ENCODE assay signal across 9 cellular contexts in the genomic region with DNA sequence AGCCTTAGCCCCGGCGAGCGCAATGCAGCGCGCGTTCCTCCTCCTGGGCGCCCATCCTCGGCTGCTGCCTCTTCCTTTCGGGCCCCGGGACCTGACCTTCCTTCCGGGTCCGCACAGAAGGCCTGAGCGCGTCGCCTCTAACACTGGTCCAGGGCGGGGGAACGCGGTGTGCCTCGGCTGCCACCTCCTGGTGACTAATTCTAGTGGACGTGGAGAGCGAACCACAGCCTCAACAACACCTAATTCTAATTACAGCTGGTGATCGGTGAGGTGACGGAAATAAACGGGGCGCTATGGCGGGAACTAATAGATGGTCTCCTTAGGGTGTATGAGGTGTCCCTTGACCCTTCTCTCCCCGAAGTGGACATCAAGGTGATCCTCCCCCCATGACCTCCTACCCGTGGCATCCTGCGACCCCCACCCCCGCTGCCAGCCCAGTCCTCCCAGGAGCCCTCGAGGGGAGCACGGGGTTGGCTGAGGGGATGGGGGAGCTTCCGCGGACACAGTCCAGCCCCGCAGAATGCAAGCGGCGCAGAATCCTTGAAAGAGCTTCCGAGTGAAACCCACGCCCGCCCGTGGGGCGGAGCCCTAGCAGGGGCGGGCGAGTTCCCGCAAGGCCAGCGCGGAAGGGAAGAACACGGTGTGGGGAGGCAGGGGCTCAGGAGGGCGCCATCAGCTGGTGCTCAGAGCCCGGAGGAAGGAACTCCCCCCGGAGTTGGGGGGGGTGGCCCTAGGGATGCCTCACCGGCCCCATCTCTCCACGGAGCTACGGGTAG. TPM values are rescaled to one million over a fixed set of nuclear protein-coding genes. Genes with fewer than 3 reads are reported as not detected.
A peak's percentile ranks its signal among the peaks of the same experiment; 100 is the strongest.
DNase-seq lines count a peak whose midpoint lies in the region; ATAC-seq and TF ChIP-seq lines count a peak whose summit lies in the region.
"Had no signal": no experiment of that assay in that cellular context is flagged by ENCODE, and none has a peak within 500 bp of the region (broad histone marks: within the 10 kb centered on the region; RNA-seq: fewer than 3 reads in every experiment).

No MANE protein-coding gene starts in this region.

- intact Hi-C loops in gastrocnemius medialis (cut with DNase I; ENCODE audit: low total_unique reads), result loop anchor here (1.0 kb wide), 1 partner anchor 418 kb away; no protein-coding TSS in a partner anchor

- H3K27me3 ChIP-seq in iPS-18a (ENCODE audit: control insufficient read depth, insufficient read depth, low read length), result peaks cover 34% of the 10 kb centered on the region
- H3K27me3 ChIP-seq in gastrocnemius medialis, result no peaks in the 10 kb centered on the region

- H3K4me1 Mint-ChIP-seq in T-helper 2 cell treated with Interferon-gamma antibody and Interleukin-4, amounts not matched to agents 5 μg/mL and 100 μg/mL, for 36 hours (ENCODE audit: low read depth), result no peaks in the 10 kb centered on the region

- H3K4me1 ChIP-seq in iPS-18a (ENCODE audit: control insufficient read depth, low read depth, low read length), result no peaks in the 10 kb centered on the region
- peaks cover 0 to 3% of the 10 kb centered on the region in 2 donors for H3K4me1 ChIP-seq in gastrocnemius medialis

- no peak overlapping the region for H3K27ac Mint-ChIP-seq in T-helper 2 cell treated with Interferon-gamma antibody and Interleukin-4, amounts not matched to agents 5 μg/mL and 100 μg/mL, for 36 hours

- H3K4me3 Mint-ChIP-seq in T-helper 2 cell treated with Interferon-gamma antibody and Interleukin-4, amounts not matched to agents 5 μg/mL and 100 μg/mL, for 36 hours, result peak overlapping the region; percentile 74

- peak; percentile 26 to 63 (median 54) for TF ChIP-seq CTCF in gastrocnemius medialis (IDR thresholded peaks at IDR 0.05 in 4 of 5, conservative IDR thresholded peaks at IDR 0.05 in 1 of 5)

- DNase-seq in NK-92 treated with Interleukin-12 subunit alpha and Interleukin-12 subunit beta, amount 100 ng/mL, for 24 hours (lab: John Stamatoyannopoulos, UW), result peak; percentile 71
- no peak for DNase-seq in NK-92 (lab: John Stamatoyannopoulos, UW; ENCODE audit: unreplicated experiment)
- DNase-seq in NCI-H1417 (lab: John Stamatoyannopoulos, UW), result peak; percentile 64 to 91 (median 83)
- peak; percentile 66 for DNase-seq in T-helper 2 cell treated with Interferon-gamma antibody and Interleukin-4, amounts not matched to agents 5 μg/mL and 100 μg/mL, for 36 hours (ENCODE audit: low spot score)
- DNase-seq in brain pericyte (ENCODE audit: low read depth, low spot score), result peak; percentile 3
- peak; percentile 45 to 47 for DNase-seq in gastrocnemius medialis
- DNase-seq: DND-41 had no signal

- no peaks in the 10 kb centered on the region for H3K9me3 Mint-ChIP-seq in T-helper 2 cell treated with Interferon-gamma antibody and Interleukin-4, amounts not matched to agents 5 μg/mL and 100 μg/mL, for 36 hours

- H3K27ac ChIP-seq in iPS-18a (ENCODE audit: low read length) (no peak overlapping the region), gastrocnemius medialis (no peak overlapping the region)

- no peaks in the 10 kb centered on the region for H3K36me3 Mint-ChIP-seq in T-helper 2 cell treated with Interferon-gamma antibody and Interleukin-4, amounts not matched to agents 5 μg/mL and 100 μg/mL, for 36 hours (ENCODE audit: low read depth)

- ATAC-seq in HG02759 (IDR thresholded peaks at IDR 0.05; ENCODE audit: unreplicated experiment), result peak; percentile 96
- ATAC-seq in gastrocnemius medialis, result peak in 1 of 2 donors; percentile 64

- H3K36me3 ChIP-seq in iPS-18a (ENCODE audit: control insufficient read depth, low read depth, low read length) (no peaks in the 10 kb centered on the region), gastrocnemius medialis (no peaks in the 10 kb centered on the region)

- TF ChIP-seq POLR2A in gastrocnemius medialis (IDR thresholded peaks at IDR 0.05), result no peak

- peak overlapping the region; percentile 70 for H3K4me3 ChIP-seq in iPS-18a (ENCODE audit: low read length)
- H3K4me3 ChIP-seq in gastrocnemius medialis, result peak overlapping the region; percentile 38 to 57 (median 50)

- H3K9ac ChIP-seq in iPS-18a (ENCODE audit: low read length), result no peak overlapping the region

- peaks cover 15% of the 10 kb centered on the region for H3K27me3 Mint-ChIP-seq in T-helper 2 cell treated with Interferon-gamma antibody and Interleukin-4, amounts not matched to agents 5 μg/mL and 100 μg/mL, for 36 hours (ENCODE audit: low read depth)

- H3K9me3 ChIP-seq in iPS-18a (ENCODE audit: control insufficient read depth, low read depth, low read length) (no peaks in the 10 kb centered on the region), gastrocnemius medialis (no peaks in the 10 kb centered on the region)

- in situ Hi-C loops in gastrocnemius medialis (cut with MboI; ENCODE audit: low sequenced_read_pairs in 4 of 4), result loop anchor here in 1 of 4 donors (25.0 kb wide), 1 partner anchor 99 kb away; no protein-coding TSS in a partner anchor

RNA-seq across cellular contexts. Expression of a gene that starts 12.8 kb away (rescaled TPM):
- not detected for total RNA-seq in gastrocnemius medialis

RNA-seq across cellular contexts. Expression of a gene that starts 28.6 kb away (rescaled TPM):
- total RNA-seq in gastrocnemius medialis, result not detected

RNA-seq across cellular contexts. Expression of a gene that starts 33.5 kb away (rescaled TPM):
- 1 to 10 TPM in 3 of 4 donors, under 1 TPM in 1; 0.87 to 3.8 (median 1.6) TPM for total RNA-seq in gastrocnemius medialis

RNA-seq across cellular contexts. Expression of a gene that starts 48.8 kb away (rescaled TPM):
- not detected for total RNA-seq in gastrocnemius medialis
